Comparison of ENCODE assay signal across 1 cellular context in genomic region chr12:2641209-2641608, GRCh38.
TF ChIP-seq lines count a peak whose summit lies in the region.

No MANE protein-coding gene starts in this region.

TF ChIP-seq in WTC11, 78 proteins besides CTCF, POLR2A, EP300 and RAD21 (continued from another document):
- no peak for TF ChIP-seq STAT6 (CRISPR knock-in tag; conservative IDR thresholded peaks at IDR 0.05; ENCODE audit: low read depth)
TF ChIP-seq in WTC11: peak in this region for 0.
